26 cellular contexts compared by ENCODE assay signal in the genomic region with DNA sequence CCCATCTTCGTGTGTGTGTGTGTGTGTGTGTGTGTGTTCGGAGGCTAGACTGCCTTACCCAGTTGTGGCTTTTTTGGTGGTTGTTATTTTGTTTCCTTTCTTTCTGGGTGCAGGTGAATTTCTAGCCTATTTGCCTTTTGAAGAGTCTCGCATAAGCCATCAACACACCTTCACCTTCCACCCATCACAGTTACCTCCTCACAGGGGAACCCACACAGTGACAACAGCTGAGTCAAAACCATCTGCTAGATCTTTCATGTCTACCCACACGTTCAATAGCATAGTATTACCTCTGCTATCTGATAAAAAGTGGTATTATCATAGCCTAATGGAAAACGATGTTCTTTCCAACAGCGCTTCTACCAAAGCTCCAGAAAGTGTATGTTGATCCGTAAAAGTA.
"Had no signal": no experiment of that assay in that cellular context is flagged by ENCODE, and none has a peak within 500 bp of the region (broad histone marks: within the 10 kb centered on the region; RNA-seq: fewer than 3 reads in every experiment).

No MANE protein-coding gene starts in this region.

- DNase-seq: activated B cell treated with CpG ODN at 0.5 μM for 24 hours; activated CD4-positive, alpha-beta memory T cell treated with anti-CD3 and anti-CD28 coated beads, Interleukin-2, amount 10 ng/mL, durations not matched to agents 7 days and 5 days; activated CD4-positive, alpha-beta T cell treated with anti-CD3 and anti-CD28 coated beads for 1 hour; activated CD4-positive, alpha-beta T cell treated with anti-CD3 and anti-CD28 coated beads for 36 hours; activated CD4-positive, alpha-beta T cell treated with anti-CD3 and anti-CD28 coated beads for 48 hours; activated CD4-positive, alpha-beta T cell treated with anti-CD3 and anti-CD28 coated beads, Interleukin-2, amount 10 ng/mL, durations not matched to agents 7 days and 5 days; activated CD4-positive, alpha-beta T cell treated with anti-CD3 and anti-CD28 coated beads, Interleukin-2, amount 50 U/mL, for 48 hours; activated CD8-positive, alpha-beta memory T cell treated with anti-CD3 and anti-CD28 coated beads for 24 hours; activated CD8-positive, alpha-beta memory T cell treated with anti-CD3 and anti-CD28 coated beads, Interleukin-2, amount 10 ng/mL, durations not matched to agents 7 days and 5 days; activated CD8-positive, alpha-beta memory T cell treated with anti-CD3 and anti-CD28 coated beads, Interleukin-2, amount 50 U/mL, for 48 hours; activated CD8-positive, alpha-beta T cell treated with anti-CD3 and anti-CD28 coated beads, Interleukin-2, amount 10 ng/mL, durations not matched to agents 7 days and 5 days; activated effector memory CD4-positive, alpha-beta T cell treated with Interleukin-2 at 50 U/mL for 16 hours; activated gamma-delta T cell; activated naive CD4-positive, alpha-beta T cell treated with anti-CD3 and anti-CD28 coated beads, Interleukin-2, amount 10 ng/mL, durations not matched to agents 7 days and 5 days; activated naive CD4-positive, alpha-beta T cell treated with Interleukin-2 at 50 U/mL for 16 hours; activated naive CD8-positive, alpha-beta T cell treated with anti-CD3 and anti-CD28 coated beads, Interleukin-2, amount 10 ng/mL, durations not matched to agents 7 days and 5 days; activated naive CD8-positive, alpha-beta T cell treated with anti-CD3 and anti-CD28 coated beads, Interleukin-2, amount 50 U/mL, for 24 hours; activated T-cell treated with anti-CD3 and anti-CD28 coated beads, Interleukin-2, amount 50 U/mL, for 24 hours; activated T-cell treated with anti-CD3 and anti-CD28 coated beads, Interleukin-2, amount 50 U/mL, for 48 hours; anterior cingulate cortex; central memory CD4-positive, alpha-beta T cell; T-helper 1 cell; T-helper 2 cell; T-helper 9 cell had no signal

- ATAC-seq: activated CD4-positive, alpha-beta T cell treated with anti-CD3 and anti-CD28 coated beads for 36 hours; activated CD8-positive, alpha-beta memory T cell treated with anti-CD3 and anti-CD28 coated beads, Interleukin-2, amount 10 ng/mL, durations not matched to agents 7 days and 5 days; activated CD8-positive, alpha-beta T cell treated with anti-CD3 and anti-CD28 coated beads, Interleukin-2, amount 10 ng/mL, durations not matched to agents 7 days and 5 days; activated naive CD8-positive, alpha-beta T cell treated with anti-CD3 and anti-CD28 coated beads, Interleukin-2, amount 50 U/mL, for 24 hours had no signal

- H3K4me3 ChIP-seq: ascending aorta, cardiac muscle cell had no signal
